Comparison of ENCODE assay signal across 21 cellular contexts in the genomic region with DNA sequence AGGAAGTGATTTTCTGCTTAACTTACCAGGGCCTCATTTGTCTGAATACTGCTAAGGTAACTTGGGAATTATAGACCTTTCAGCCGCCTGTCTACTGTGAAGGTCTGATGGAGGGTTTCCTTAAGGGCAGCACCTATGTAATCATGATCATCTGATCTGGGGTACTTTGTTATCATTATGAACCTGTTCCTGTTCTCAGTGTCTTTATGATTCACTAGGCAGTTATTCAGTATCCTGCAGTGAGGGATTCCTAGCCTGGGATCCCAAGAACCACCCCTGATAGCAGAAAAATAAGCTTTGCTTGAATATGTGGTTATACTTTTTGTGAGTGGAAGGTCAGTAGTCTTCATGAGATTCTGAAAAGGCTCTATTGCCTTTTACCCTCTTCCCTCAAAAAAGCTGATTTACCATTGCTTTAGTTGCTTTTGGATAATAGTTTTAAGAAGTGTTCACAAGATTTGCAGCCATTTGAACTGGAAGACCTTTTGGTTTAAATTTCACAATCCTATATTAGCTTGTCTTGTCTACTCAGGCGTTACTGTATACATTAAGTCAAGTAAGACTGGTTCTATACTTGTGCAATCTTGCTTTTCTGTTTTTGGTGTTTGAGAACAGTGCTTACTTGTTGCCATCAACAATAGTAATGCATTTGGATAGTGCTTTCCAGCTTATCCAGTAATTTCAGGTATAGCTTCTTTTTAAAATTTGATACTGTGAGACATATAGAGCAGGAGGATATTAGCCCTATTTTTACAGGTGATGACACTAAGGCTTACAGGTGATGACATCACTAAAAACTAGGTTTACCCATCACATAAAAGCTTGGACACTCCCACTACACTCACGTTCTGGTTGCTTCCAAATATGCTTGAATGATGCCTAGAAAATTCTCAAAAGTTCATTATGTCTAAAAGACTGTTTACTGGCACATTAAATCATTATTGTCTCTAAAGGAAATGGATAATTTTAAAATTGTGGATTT.
DNase-seq lines count a peak whose midpoint lies in the region; FAIRE-seq and TF ChIP-seq lines count a peak whose summit lies in the region.
"Had no signal": no experiment of that assay in that cellular context is flagged by ENCODE, and none has a peak within 500 bp of the region (broad histone marks: within the 10 kb centered on the region; RNA-seq: fewer than 3 reads in every experiment).

No MANE protein-coding gene starts in this region.

- H4K20me1 ChIP-seq in PC-9 (ENCODE audit: insufficient read depth): no peaks in the 10 kb centered on the region

- H3K79me1 ChIP-seq in neuronal stem cell (ENCODE audit: low read depth, low read length): no peaks in the 10 kb centered on the region

- H3K4me2 ChIP-seq in PC-9 (peak overlapping the region; percentile 72), neuronal stem cell (ENCODE audit: insufficient read depth, low read length, poor library complexity, severe bottlenecking) (peak overlapping the region; percentile 11)

- no peak overlapping the region for H3K14ac ChIP-seq in neuronal stem cell (ENCODE audit: low read length)

- no peak overlapping the region for H3K4me3 Mint-ChIP-seq in endodermal cell
- no peak overlapping the region for H3K4me3 Mint-ChIP-seq in activated naive CD4-positive, alpha-beta T cell treated with anti-CD3 and anti-CD28 coated beads for 36 hours
- H3K4me3 Mint-ChIP-seq: activated CD4-positive, alpha-beta T cell treated with anti-CD3 and anti-CD28 coated beads, Interleukin-2, amount 10 ng/mL, durations not matched to agents 24 days and 14 days; nephron progenitor cell had no signal

- intact Hi-C loops in PC-9 (cut with micrococcal nuclease; ENCODE audit: unreplicated experiment): loop anchor here (1.0 kb wide), 1 partner anchor 16 kb away; no protein-coding TSS in a partner anchor
- intact Hi-C loops in activated naive CD4-positive, alpha-beta T cell treated with anti-CD3 and anti-CD28 coated beads for 36 hours (cut with micrococcal nuclease): no loop called here

- H3K4ac ChIP-seq in neuronal stem cell (ENCODE audit: low read length): no peak overlapping the region

- H2BK5ac ChIP-seq in neuronal stem cell (ENCODE audit: low read length): no peak overlapping the region

- H3K27ac ChIP-seq in PC-9: peak overlapping the region; percentile 72
- H3K27ac ChIP-seq in endodermal cell (ENCODE audit: low read depth, low read length): no peak overlapping the region
- no peak overlapping the region for H3K27ac ChIP-seq in neuronal stem cell (replicated peaks; ENCODE audit: low read length)
- H3K27ac ChIP-seq: ascending aorta, thoracic aorta had no signal

- no peak overlapping the region for H2AK5ac ChIP-seq in neuronal stem cell (ENCODE audit: low read depth, low read length)

- no peak overlapping the region for H2BK12ac ChIP-seq in neuronal stem cell (ENCODE audit: low read length)

- H3K27ac Mint-ChIP-seq in endodermal cell: peak overlapping the region; percentile 42
- H3K27ac Mint-ChIP-seq in activated naive CD4-positive, alpha-beta T cell treated with anti-CD3 and anti-CD28 coated beads for 36 hours: no peak overlapping the region
- H3K27ac Mint-ChIP-seq: activated CD4-positive, alpha-beta T cell treated with anti-CD3 and anti-CD28 coated beads, Interleukin-2, amount 10 ng/mL, durations not matched to agents 24 days and 14 days; activated naive CD4-positive, alpha-beta T cell treated with anti-CD3 and anti-CD28 coated beads, Interleukin-2, amount 50 U/mL, for 72 hours; nephron progenitor cell had no signal

- no peaks in the 10 kb centered on the region for H3K9me3 Mint-ChIP-seq in endodermal cell
- H3K9me3 Mint-ChIP-seq in activated naive CD4-positive, alpha-beta T cell treated with anti-CD3 and anti-CD28 coated beads for 36 hours: no peaks in the 10 kb centered on the region
- H3K9me3 Mint-ChIP-seq: activated CD4-positive, alpha-beta T cell treated with anti-CD3 and anti-CD28 coated beads, Interleukin-2, amount 10 ng/mL, durations not matched to agents 24 days and 14 days; activated naive CD4-positive, alpha-beta T cell treated with anti-CD3 and anti-CD28 coated beads, Interleukin-2, amount 50 U/mL, for 72 hours had no signal

- H3K18ac ChIP-seq in neuronal stem cell (ENCODE audit: low read length): no peak overlapping the region

- TF ChIP-seq POLR2A in H54 (IDR thresholded peaks at IDR 0.05; ENCODE audit: low read depth, low read length): no peak
- no peak for TF ChIP-seq POLR2A in erythroblast (IDR thresholded peaks at IDR 0.05; ENCODE audit: low read length)

- WGBS in endodermal cell (ENCODE audit: insufficient coverage in 1 of 2, insufficient read length in 1 of 2), 2 experiments: 82 to 100% methylated on average over 1 to 3 of the region's 3 CpGs
- no CpG with 5 or more reads among the region's 3 CpGs for WGBS in neuronal stem cell (ENCODE audit: extremely low coverage in 2 of 2, insufficient read length in 2 of 2, insufficient replicate concordance in 1 of 2), 2 donors

- no peak for TF ChIP-seq CTCF in PC-9 (conservative IDR thresholded peaks at IDR 0.05)
- no peak for TF ChIP-seq CTCF in endodermal cell (conservative IDR thresholded peaks at IDR 0.05)

- H3F3A ChIP-seq in PC-9 (ENCODE audit: insufficient read depth, low read depth): peaks cover 24% of the 10 kb centered on the region; the same call in 1 of the 2 replicates

- H2BK120ac ChIP-seq in neuronal stem cell (ENCODE audit: low read depth, low read length): no peak overlapping the region

- H3K9ac ChIP-seq in endodermal cell (ENCODE audit: extremely low read depth, low read length, poor library complexity, severe bottlenecking) (no peak overlapping the region), neuronal stem cell (ENCODE audit: low read depth, low read length, poor library complexity) (no peak overlapping the region)

- DNase-seq in H54 (ENCODE audit: insufficient read length, low spot score) (peak; percentile 4), PC-9 (peak in 1 of 2 experiments; percentile 93), endodermal cell (no peak), neuronal stem cell (ENCODE audit: low spot score) (no peak), EL (no peak), COLO668 (lab: John Stamatoyannopoulos, UW; ENCODE audit: unreplicated experiment) (no peak), erythroblast (lab: John Stamatoyannopoulos, UW) (no peak)
- no peak for DNase-seq in activated naive CD4-positive, alpha-beta T cell treated with anti-CD3 and anti-CD28 coated beads for 36 hours
- DNase-seq: activated CD4-positive, alpha-beta T cell treated with anti-CD3 and anti-CD28 coated beads, Interleukin-2, amount 10 ng/mL, durations not matched to agents 24 days and 14 days; DMS 273 treated with DMSO at 0.1 percent for 48 hours; effector memory CD4-positive, alpha-beta T cell; left cardiac atrium; midbrain; NCI-H2081; NCI-H82; nephron progenitor cell; T-helper 2 cell had no signal

- no peak overlapping the region for H2AFZ ChIP-seq in PC-9
- no peak overlapping the region for H2AFZ ChIP-seq in neuronal stem cell (ENCODE audit: low read length)

- no peaks in the 10 kb centered on the region for H3K27me3 Mint-ChIP-seq in endodermal cell (ENCODE audit: insufficient read depth)
- H3K27me3 Mint-ChIP-seq in activated naive CD4-positive, alpha-beta T cell treated with anti-CD3 and anti-CD28 coated beads for 36 hours (ENCODE audit: low read depth): peaks cover 5% of the 10 kb centered on the region

- no peaks in the 10 kb centered on the region for H3K36me3 Mint-ChIP-seq in endodermal cell (ENCODE audit: low read depth)
- H3K36me3 Mint-ChIP-seq in activated naive CD4-positive, alpha-beta T cell treated with anti-CD3 and anti-CD28 coated beads for 36 hours (ENCODE audit: low read depth): no peaks in the 10 kb centered on the region

- no peak overlapping the region for H4K8ac ChIP-seq in neuronal stem cell (ENCODE audit: low read depth, low read length)

- H3K79me2 ChIP-seq in PC-9 (ENCODE audit: low read depth): peaks cover 26% of the 10 kb centered on the region; the same call in 1 of the 2 replicates

- H3K9me3 ChIP-seq in PC-9 (ENCODE audit: insufficient read depth, low read depth) (no peaks in the 10 kb centered on the region), endodermal cell (ENCODE audit: control insufficient read depth, low read length) (no peaks in the 10 kb centered on the region), neuronal stem cell (replicated peaks in 1 of 2; ENCODE audit: control insufficient read depth in 2 of 2, insufficient read depth in 1 of 2, low read depth in 1 of 2, low read length in 2 of 2) (no peaks in the 10 kb centered on the region)
- H3K9me3 ChIP-seq: ascending aorta, thoracic aorta had no signal

- H2BK15ac ChIP-seq in neuronal stem cell (ENCODE audit: low read length): no peak overlapping the region

- CTCF ChIA-PET in PC-9 (lab: Charles Lee): interaction anchor here (1.0 kb wide), 1 partner anchor 135 kb away, joined by 3 read pairs; no protein-coding TSS in a partner anchor
- CTCF ChIA-PET in activated naive CD4-positive, alpha-beta T cell treated with anti-CD3 and anti-CD28 coated beads for 36 hours (lab: Charles Lee): no interaction called here

- BruUV-seq in PC-9 (replicated peaks; lab: Mats Ljungman, UMichigan): no TSS peak

- no peaks in the 10 kb centered on the region for H3K9me2 ChIP-seq in PC-9 (ENCODE audit: insufficient read depth)

- H3K4me1 ChIP-seq in PC-9 (replicated peaks; ENCODE audit: insufficient read depth) (peaks cover 40% of the 10 kb centered on the region), endodermal cell (ENCODE audit: control insufficient read depth, insufficient read depth, low read length) (no peaks in the 10 kb centered on the region), neuronal stem cell (ENCODE audit: control insufficient read depth in 2 of 2, insufficient read depth in 1 of 2, low read depth in 1 of 2, low read length in 2 of 2) (no peaks in the 10 kb centered on the region)
- H3K4me1 ChIP-seq: ascending aorta had no signal

- H3K4me3 ChIP-seq in PC-9: no peak overlapping the region
- H3K4me3 ChIP-seq in endodermal cell (ENCODE audit: low read length): no peak overlapping the region
- H3K4me3 ChIP-seq in neuronal stem cell (ENCODE audit: low read length in 2 of 2): no peak overlapping the region
- H3K4me3 ChIP-seq: ascending aorta, thoracic aorta had no signal

- peak; percentile 55 for FAIRE-seq in H54 (lab: Jason Lieb, UNC)
- FAIRE-seq: GM19239 had no signal

- H3K36me3 ChIP-seq in PC-9 (ENCODE audit: low read depth): no peaks in the 10 kb centered on the region
- H3K36me3 ChIP-seq in endodermal cell (ENCODE audit: control insufficient read depth, insufficient read depth, low read length): no peaks in the 10 kb centered on the region
- H3K36me3 ChIP-seq in neuronal stem cell (replicated peaks in 1 of 2; ENCODE audit: control insufficient read depth in 2 of 2, insufficient read depth in 2 of 2, low read length in 2 of 2): no peaks in the 10 kb centered on the region
- H3K36me3 ChIP-seq: ascending aorta, thoracic aorta had no signal

- peaks cover 15% of the 10 kb centered on the region for H3K4me1 Mint-ChIP-seq in endodermal cell
- no peaks in the 10 kb centered on the region for H3K4me1 Mint-ChIP-seq in activated naive CD4-positive, alpha-beta T cell treated with anti-CD3 and anti-CD28 coated beads for 36 hours (ENCODE audit: low read depth)
- H3K4me1 Mint-ChIP-seq: activated CD4-positive, alpha-beta T cell treated with anti-CD3 and anti-CD28 coated beads, Interleukin-2, amount 10 ng/mL, durations not matched to agents 24 days and 14 days; nephron progenitor cell had no signal

- H3K27me3 ChIP-seq in PC-9 (ENCODE audit: insufficient read depth, low read depth): no peaks in the 10 kb centered on the region
- no peaks in the 10 kb centered on the region for H3K27me3 ChIP-seq in endodermal cell (ENCODE audit: control insufficient read depth, insufficient read depth, low read length, poor library complexity, severe bottlenecking)
- H3K27me3 ChIP-seq in neuronal stem cell (ENCODE audit: control insufficient read depth in 3 of 3, insufficient read depth in 3 of 3, low read depth in 1 of 3, low read length in 3 of 3): peaks cover 0 to 5% (median 0%) of the 10 kb centered on the region in 3 experiments
- H3K27me3 ChIP-seq: ascending aorta had no signal

- H4K91ac ChIP-seq in neuronal stem cell (ENCODE audit: low read depth, low read length, poor library complexity): no peak overlapping the region

- POLR2A ChIA-PET in PC-9 (lab: Charles Lee; ENCODE audit: unreplicated experiment): interaction anchor here (0.7 kb wide), 2 partner anchors 15 to 31 kb away, joined by 4 to 6 read pairs; no protein-coding TSS in a partner anchor

- no peak overlapping the region for H3K23ac ChIP-seq in neuronal stem cell (ENCODE audit: low read depth, low read length, poor library complexity)
